Comparison of ENCODE assay signal across 30 cellular contexts in the genomic region with DNA sequence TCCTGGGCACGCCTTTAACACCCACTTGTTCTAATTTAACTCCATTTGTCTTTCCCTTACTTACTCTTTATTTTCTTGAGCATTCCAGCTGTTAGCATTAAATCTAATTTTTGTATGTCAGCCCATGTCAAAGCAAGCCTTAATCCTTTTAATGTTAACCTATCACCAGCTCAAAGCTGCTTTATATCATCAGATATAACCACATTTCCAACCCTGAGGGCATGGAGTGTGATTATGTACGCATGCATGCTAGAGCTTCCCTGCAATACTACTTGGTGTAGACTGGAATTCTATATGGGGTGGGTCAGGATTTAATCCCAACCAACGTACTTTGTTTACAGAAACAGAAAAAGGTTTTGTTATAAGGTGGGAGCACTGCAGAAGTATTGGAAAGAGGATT.
A peak's percentile ranks its signal among the peaks of the same experiment; 100 is the strongest.
DNase-seq lines count a peak whose midpoint lies in the region; ATAC-seq and TF ChIP-seq lines count a peak whose summit lies in the region.
"Had no signal": no experiment of that assay in that cellular context is flagged by ENCODE, and none has a peak within 500 bp of the region (broad histone marks: within the 10 kb centered on the region; RNA-seq: fewer than 3 reads in every experiment).

No MANE protein-coding gene starts in this region.

- POLR2A ChIA-PET in A673 (lab: Charles Lee; ENCODE audit: low non-redundant PET), result no interaction called here

- H3K27me3 Mint-ChIP-seq in activated T-cell treated with anti-CD3 and anti-CD28 coated beads, Interleukin-2, amount 50 U/mL, for 72 hours (ENCODE audit: low read depth), result peaks cover 28% of the 10 kb centered on the region
- H3K27me3 Mint-ChIP-seq: stimulated activated memory B cell treated with anti-CD40 and anti-IgM and Interleukin-4, amounts not matched to agents 10 μg/mL and 1 μg/mL and 100 μg/mL, for 72 hours had no signal

- intact Hi-C loops in A673 (cut with micrococcal nuclease; ENCODE audit: unreplicated experiment), result no loop called here

- no peaks in the 10 kb centered on the region for H4K20me1 ChIP-seq in hepatocyte (ENCODE audit: insufficient read depth, poor library complexity, severe bottlenecking)

- no peaks in the 10 kb centered on the region for H3K79me2 ChIP-seq in hepatocyte

- peaks cover 0 to 2% of the 10 kb centered on the region in 2 donors for H3K36me3 Mint-ChIP-seq in activated T-cell treated with anti-CD3 and anti-CD28 coated beads, Interleukin-2, amount 50 U/mL, for 72 hours (ENCODE audit: insufficient read depth in 2 of 2)
- H3K36me3 Mint-ChIP-seq: neural progenitor cell; stimulated activated memory B cell treated with anti-CD40 and anti-IgM and Interleukin-4, amounts not matched to agents 10 μg/mL and 1 μg/mL and 100 μg/mL, for 72 hours had no signal

- H3K36me3 ChIP-seq in A673 (ENCODE audit: insufficient read depth, low read length, poor library complexity, severe bottlenecking), result no peaks in the 10 kb centered on the region
- H3K36me3 ChIP-seq in BE2C, result no peaks in the 10 kb centered on the region
- no peaks in the 10 kb centered on the region for H3K36me3 ChIP-seq in hepatocyte (replicated peaks; ENCODE audit: insufficient read depth, low read depth)
- H3K36me3 ChIP-seq: gastrocnemius medialis, neural progenitor cell, pancreas, upper lobe of left lung had no signal

- H3K27ac ChIP-seq in A673 (ENCODE audit: low read depth, low read length, poor library complexity, severe bottlenecking), result no peak overlapping the region
- peak overlapping the region; percentile 36 for H3K27ac ChIP-seq in hepatocyte
- H3K27ac ChIP-seq: C4-2B, gastrocnemius medialis, neural progenitor cell, pancreas, skin epidermis had no signal

- TF ChIP-seq CTCF in A673 (conservative IDR thresholded peaks at IDR 0.05; ENCODE audit: low read depth, low read length), result no peak
- no peak for TF ChIP-seq CTCF in BE2C (IDR thresholded peaks at IDR 0.05; ENCODE audit: low read depth, low read length)
- no peak for TF ChIP-seq CTCF in hepatocyte (IDR thresholded peaks at IDR 0.05; ENCODE audit: poor library complexity)

- WGBS in hepatocyte (ENCODE audit: low lambda C conversion rate, missing lambda C conversion rate), result 58% methylated on average over 3 of the region's 3 CpGs

- no peak overlapping the region for H3K4me2 ChIP-seq in hepatocyte
- H3K4me2 ChIP-seq: neural progenitor cell had no signal

- DNase-seq in A673 (ENCODE audit: low spot score) (peak; percentile 32), BE2C (peak; percentile 60), NCI-H69 (lab: John Stamatoyannopoulos, UW) (peak; percentile 87), hepatocyte (ENCODE audit: low spot score) (no peak), NCI-H2227 treated with DMSO at 0.1 percent for 48 hours (lab: John Stamatoyannopoulos, UW) (no peak)
- DNase-seq in activated T-cell treated with anti-CD3 and anti-CD28 coated beads, Interleukin-2, amount 50 U/mL, for 72 hours, result no peak
- DNase-seq: activated CD4-positive, alpha-beta T cell treated with anti-CD3 and anti-CD28 coated beads, Interleukin-2, amount 50 U/mL, for 48 hours; activated CD4-positive, CD25-positive, alpha-beta regulatory T cell treated with anti-CD3 and anti-CD28 coated beads, Interleukin-2, amount 50 U/mL, for 72 hours; activated CD8-positive, alpha-beta memory T cell treated with anti-CD3 and anti-CD28 coated beads, Interleukin-2, amount 50 U/mL, for 4 hours; activated naive CD4-positive, alpha-beta T cell treated with Interleukin-2 at 50 U/mL for 16 hours; COR-L47; gastrocnemius medialis; GDM1; mesendoderm; NCI-H1105; NCI-H446 treated with DMSO at 0.1 percent for 48 hours; NK-92 treated with Interleukin-12 subunit alpha and Interleukin-12 subunit beta, amount 100 ng/mL, for 24 hours; retina; substantia nigra had no signal

- H3K9me3 Mint-ChIP-seq in activated T-cell treated with anti-CD3 and anti-CD28 coated beads, Interleukin-2, amount 50 U/mL, for 72 hours, result peaks cover 0 to 3% of the 10 kb centered on the region in 2 donors
- H3K9me3 Mint-ChIP-seq: T-helper 2 cell treated with Interferon-gamma antibody and Interleukin-4, amounts not matched to agents 5 μg/mL and 100 μg/mL, for 36 hours had no signal

- H3K27me3 ChIP-seq in A673 (replicated peaks; ENCODE audit: insufficient read depth, low read depth, low read length, poor library complexity) (no peaks in the 10 kb centered on the region), BE2C (no peaks in the 10 kb centered on the region), hepatocyte (no peaks in the 10 kb centered on the region)
- H3K27me3 ChIP-seq: gastrocnemius medialis, neural progenitor cell, pancreas, upper lobe of left lung had no signal

- H3K4me3 ChIP-seq in A673 (ENCODE audit: low read depth, low read length, poor library complexity, severe bottlenecking) (no peak overlapping the region), BE2C (ENCODE audit: low read depth, low read length) (no peak overlapping the region), hepatocyte (no peak overlapping the region)
- H3K4me3 ChIP-seq: gastrocnemius medialis, K562, neural progenitor cell, pancreas, skin epidermis, upper lobe of left lung had no signal

- H3K4me3 Mint-ChIP-seq in activated T-cell treated with anti-CD3 and anti-CD28 coated beads, Interleukin-2, amount 50 U/mL, for 72 hours, result no peak overlapping the region
- H3K4me3 Mint-ChIP-seq: activated T-helper 1 cell treated with anti-CD3 and anti-CD28 coated beads, Interleukin-12 subunit alpha, Interleukin-12 subunit beta, Interleukin-2, Interleukin-4 antibody, amounts not matched to agents 30 ng/mL and 10 ng/mL and 1 ng/mL, durations not matched to agents 14 hours and 24 hours and 36 hours; neural progenitor cell; stimulated activated memory B cell treated with anti-CD40 and anti-IgM and Interleukin-4, amounts not matched to agents 10 μg/mL and 1 μg/mL and 100 μg/mL, for 72 hours; T-helper 2 cell treated with Interferon-gamma antibody and Interleukin-4, amounts not matched to agents 5 μg/mL and 100 μg/mL, for 36 hours had no signal

- H3K27ac Mint-ChIP-seq in activated T-cell treated with anti-CD3 and anti-CD28 coated beads, Interleukin-2, amount 50 U/mL, for 72 hours, result no peak overlapping the region
- H3K27ac Mint-ChIP-seq: activated T-helper 1 cell treated with anti-CD3 and anti-CD28 coated beads, Interleukin-12 subunit alpha, Interleukin-12 subunit beta, Interleukin-2, Interleukin-4 antibody, amounts not matched to agents 30 ng/mL and 10 ng/mL and 1 ng/mL, durations not matched to agents 14 hours and 24 hours and 36 hours; neural progenitor cell; stimulated activated memory B cell treated with anti-CD40 and anti-IgM and Interleukin-4, amounts not matched to agents 10 μg/mL and 1 μg/mL and 100 μg/mL, for 72 hours; T-helper 2 cell treated with Interferon-gamma antibody and Interleukin-4, amounts not matched to agents 5 μg/mL and 100 μg/mL, for 36 hours had no signal

- H3K9me2 ChIP-seq in hepatocyte (replicated peaks; ENCODE audit: insufficient read depth), result no peaks in the 10 kb centered on the region

- peak overlapping the region; percentile 14 for H2AFZ ChIP-seq in hepatocyte
- H2AFZ ChIP-seq: neural progenitor cell had no signal

- BruUV-seq in A673 (replicated peaks; lab: Mats Ljungman, UMichigan), result no TSS peak

- CTCF ChIA-PET in A673 (lab: Charles Lee), result no interaction called here

- peaks cover 5% of the 10 kb centered on the region for H3K4me1 Mint-ChIP-seq in activated T-cell treated with anti-CD3 and anti-CD28 coated beads, Interleukin-2, amount 50 U/mL, for 72 hours (ENCODE audit: low read depth)
- H3K4me1 Mint-ChIP-seq: stimulated activated memory B cell treated with anti-CD40 and anti-IgM and Interleukin-4, amounts not matched to agents 10 μg/mL and 1 μg/mL and 100 μg/mL, for 72 hours had no signal

- H3K4me1 ChIP-seq in A673 (ENCODE audit: insufficient read depth, low read length, poor library complexity, severe bottlenecking) (peaks cover 5% of the 10 kb centered on the region), BE2C (peaks cover 10% of the 10 kb centered on the region), hepatocyte (ENCODE audit: insufficient read depth) (peaks cover 21% of the 10 kb centered on the region)
- H3K4me1 ChIP-seq: gastrocnemius medialis, pancreas had no signal

- ATAC-seq in activated T-cell treated with anti-CD3 and anti-CD28 coated beads, Interleukin-2, amount 50 U/mL, for 72 hours (replicated peaks in 1 of 2), result no peak
- ATAC-seq in HG03571 (IDR thresholded peaks at IDR 0.05; ENCODE audit: unreplicated experiment), result no peak
- ATAC-seq: gastrocnemius medialis; K562; left lobe of liver; stimulated activated memory B cell treated with anti-CD40 and anti-IgM and Interleukin-4, amounts not matched to agents 10 μg/mL and 1 μg/mL and 100 μg/mL, for 72 hours had no signal

- H3K9me3 ChIP-seq in A673 (ENCODE audit: low read depth, low read length, poor library complexity, severe bottlenecking), result no peaks in the 10 kb centered on the region
- peaks cover 1% of the 10 kb centered on the region for H3K9me3 ChIP-seq in BE2C
- peaks cover 8% of the 10 kb centered on the region for H3K9me3 ChIP-seq in hepatocyte (ENCODE audit: low read depth)
- H3K9me3 ChIP-seq: pancreas had no signal

Comparison
In these comparisons a context has a peak if more than half of its experiments do, and no peak if none do; other contexts are left out.
1. DNase-seq: peak in A673 (single experiment), BE2C (single experiment) and NCI-H69 (single experiment); none in hepatocyte (single experiment), activated T-cell treated with anti-CD3 and anti-CD28 coated beads, Interleukin-2, amount 50 U/mL, for 72 hours (0 of 2) and NCI-H2227 treated with DMSO at 0.1 percent for 48 hours (single experiment).